Comparison of ENCODE assay signal across 1 cellular context in genomic region chr2:231449503-231450054, GRCh38.
TF ChIP-seq lines count a peak whose summit lies in the region.

No MANE protein-coding gene starts in this region.

TF ChIP-seq in HepG2, 621 proteins besides CTCF, POLR2A, EP300 and RAD21 (continued from another document):
- TF ChIP-seq, protein P1, sequence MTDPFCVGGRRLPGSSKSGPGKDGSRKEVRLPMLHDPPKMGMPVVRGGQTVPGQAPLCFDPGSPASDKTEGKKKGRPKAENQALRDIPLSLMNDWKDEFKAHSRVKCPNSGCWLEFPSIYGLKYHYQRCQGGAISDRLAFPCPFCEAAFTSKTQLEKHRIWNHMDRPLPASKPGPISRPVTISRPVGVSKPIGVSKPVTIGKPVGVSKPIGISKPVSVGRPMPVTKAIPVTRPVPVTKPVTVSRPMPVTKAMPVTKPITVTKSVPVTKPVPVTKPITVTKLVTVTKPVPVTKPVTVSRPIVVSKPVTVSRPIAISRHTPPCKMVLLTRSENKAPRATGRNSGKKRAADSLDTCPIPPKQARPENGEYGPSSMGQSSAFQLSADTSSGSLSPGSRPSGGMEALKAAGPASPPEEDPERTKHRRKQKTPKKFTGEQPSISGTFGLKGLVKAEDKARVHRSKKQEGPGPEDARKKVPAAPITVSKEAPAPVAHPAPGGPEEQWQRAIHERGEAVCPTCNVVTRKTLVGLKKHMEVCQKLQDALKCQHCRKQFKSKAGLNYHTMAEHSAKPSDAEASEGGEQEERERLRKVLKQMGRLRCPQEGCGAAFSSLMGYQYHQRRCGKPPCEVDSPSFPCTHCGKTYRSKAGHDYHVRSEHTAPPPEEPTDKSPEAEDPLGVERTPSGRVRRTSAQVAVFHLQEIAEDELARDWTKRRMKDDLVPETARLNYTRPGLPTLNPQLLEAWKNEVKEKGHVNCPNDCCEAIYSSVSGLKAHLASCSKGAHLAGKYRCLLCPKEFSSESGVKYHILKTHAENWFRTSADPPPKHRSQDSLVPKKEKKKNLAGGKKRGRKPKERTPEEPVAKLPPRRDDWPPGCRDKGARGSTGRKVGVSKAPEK (CRISPR knock-in tag; IDR thresholded peaks at IDR 0.05; ENCODE audit: borderline replicate concordance), result no peak
- TF ChIP-seq HNF4A (CRISPR knock-in tag; IDR thresholded peaks at IDR 0.05) (peak; percentile 57), DNMT3B (CRISPR knock-in tag; conservative IDR thresholded peaks at IDR 0.05) (no peak), MEF2D (CRISPR knock-in tag; IDR thresholded peaks at IDR 0.05) (no peak), SMAD3 (CRISPR knock-in tag; IDR thresholded peaks at IDR 0.05) (no peak), DNMT1 (CRISPR knock-in tag; IDR thresholded peaks at IDR 0.05) (no peak), ZNF605 (CRISPR knock-in tag; IDR thresholded peaks at IDR 0.05) (no peak), CCAR2 (optimal IDR thresholded peaks at IDR 0.05; ENCODE audit: low read depth, low read length) (no peak), ZNF543 (CRISPR knock-in tag; IDR thresholded peaks at IDR 0.05) (no peak), ARID5B (CRISPR knock-in tag; IDR thresholded peaks at IDR 0.05) (no peak), ZNF567 (CRISPR knock-in tag; IDR thresholded peaks at IDR 0.05; ENCODE audit: borderline replicate concordance) (no peak), SIN3A (IDR thresholded peaks at IDR 0.05; ENCODE audit: borderline replicate concordance, low read depth, low read length) (no peak), ARNTL (CRISPR knock-in tag; IDR thresholded peaks at IDR 0.05) (no peak), ZNF782 (CRISPR knock-in tag; IDR thresholded peaks at IDR 0.05; ENCODE audit: borderline replicate concordance) (no peak), XRCC5 (optimal IDR thresholded peaks at IDR 0.05; ENCODE audit: low read length) (no peak), ZBTB7A (CRISPR knock-in tag; IDR thresholded peaks at IDR 0.05) (no peak), PHF5A (CRISPR knock-in tag; IDR thresholded peaks at IDR 0.05; ENCODE audit: low read depth, unreplicated experiment) (no peak), REXO4 (CRISPR knock-in tag; IDR thresholded peaks at IDR 0.05; ENCODE audit: borderline replicate concordance) (no peak), MED1 (CRISPR knock-in tag; IDR thresholded peaks at IDR 0.05) (no peak), RARA (CRISPR knock-in tag; IDR thresholded peaks at IDR 0.05) (0 out of 2 replicates have a peak, but pooled peaks have one; percentile 29), ZNF121 (CRISPR knock-in tag; IDR thresholded peaks at IDR 0.05) (0 out of 2 replicates have a peak, but pooled peaks have one; percentile 39), SYNCRIP (IDR thresholded peaks at IDR 0.05; ENCODE audit: insufficient read depth, low read depth, low read length) (no peak)
- TF ChIP-seq, protein P2, sequence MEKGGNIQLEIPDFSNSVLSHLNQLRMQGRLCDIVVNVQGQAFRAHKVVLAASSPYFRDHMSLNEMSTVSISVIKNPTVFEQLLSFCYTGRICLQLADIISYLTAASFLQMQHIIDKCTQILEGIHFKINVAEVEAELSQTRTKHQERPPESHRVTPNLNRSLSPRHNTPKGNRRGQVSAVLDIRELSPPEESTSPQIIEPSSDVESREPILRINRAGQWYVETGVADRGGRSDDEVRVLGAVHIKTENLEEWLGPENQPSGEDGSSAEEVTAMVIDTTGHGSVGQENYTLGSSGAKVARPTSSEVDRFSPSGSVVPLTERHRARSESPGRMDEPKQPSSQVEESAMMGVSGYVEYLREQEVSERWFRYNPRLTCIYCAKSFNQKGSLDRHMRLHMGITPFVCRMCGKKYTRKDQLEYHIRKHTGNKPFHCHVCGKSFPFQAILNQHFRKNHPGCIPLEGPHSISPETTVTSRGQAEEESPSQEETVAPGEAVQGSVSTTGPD (CRISPR knock-in tag; IDR thresholded peaks at IDR 0.05), result no peak
- TF ChIP-seq, protein P3, sequence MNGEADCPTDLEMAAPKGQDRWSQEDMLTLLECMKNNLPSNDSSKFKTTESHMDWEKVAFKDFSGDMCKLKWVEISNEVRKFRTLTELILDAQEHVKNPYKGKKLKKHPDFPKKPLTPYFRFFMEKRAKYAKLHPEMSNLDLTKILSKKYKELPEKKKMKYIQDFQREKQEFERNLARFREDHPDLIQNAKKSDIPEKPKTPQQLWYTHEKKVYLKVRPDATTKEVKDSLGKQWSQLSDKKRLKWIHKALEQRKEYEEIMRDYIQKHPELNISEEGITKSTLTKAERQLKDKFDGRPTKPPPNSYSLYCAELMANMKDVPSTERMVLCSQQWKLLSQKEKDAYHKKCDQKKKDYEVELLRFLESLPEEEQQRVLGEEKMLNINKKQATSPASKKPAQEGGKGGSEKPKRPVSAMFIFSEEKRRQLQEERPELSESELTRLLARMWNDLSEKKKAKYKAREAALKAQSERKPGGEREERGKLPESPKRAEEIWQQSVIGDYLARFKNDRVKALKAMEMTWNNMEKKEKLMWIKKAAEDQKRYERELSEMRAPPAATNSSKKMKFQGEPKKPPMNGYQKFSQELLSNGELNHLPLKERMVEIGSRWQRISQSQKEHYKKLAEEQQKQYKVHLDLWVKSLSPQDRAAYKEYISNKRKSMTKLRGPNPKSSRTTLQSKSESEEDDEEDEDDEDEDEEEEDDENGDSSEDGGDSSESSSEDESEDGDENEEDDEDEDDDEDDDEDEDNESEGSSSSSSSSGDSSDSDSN (CRISPR knock-in tag; IDR thresholded peaks at IDR 0.05), result no peak
